In genomic region chr1:18515120-18515667, GRCh38 we compare ENCODE assay signal across 1 cellular context.
TF ChIP-seq lines count a peak whose summit lies in the region.

No MANE protein-coding gene starts in this region.

TF ChIP-seq in HepG2, 621 proteins besides CTCF, POLR2A, EP300 and RAD21 (continued from another document):
- TF ChIP-seq HNF1A (IDR thresholded peaks at IDR 0.05; ENCODE audit: low read depth) (peak; percentile 75), HNF1A (CRISPR knock-in tag; IDR thresholded peaks at IDR 0.05; ENCODE audit: borderline replicate concordance) (no peak), FOXP4 (CRISPR knock-in tag; IDR thresholded peaks at IDR 0.05) (peak; percentile 57), RARA (CRISPR knock-in tag; IDR thresholded peaks at IDR 0.05) (peak; percentile 70), NR2F6 (IDR thresholded peaks at IDR 0.05) (no peak), NR2F6 (CRISPR knock-in tag; IDR thresholded peaks at IDR 0.05) (no peak), HNF4A (CRISPR knock-in tag; IDR thresholded peaks at IDR 0.05) (peak; percentile 45; the same call in 1 of the 2 replicates), MED1 (CRISPR knock-in tag; IDR thresholded peaks at IDR 0.05) (0 out of 2 replicates have a peak, but pooled peaks have one; percentile 19), FOXP1 (IDR thresholded peaks at IDR 0.05) (no peak), FOXP1 (CRISPR knock-in tag; IDR thresholded peaks at IDR 0.05) (peak; percentile 54; the same call in 1 of the 2 replicates), KDM6A (CRISPR knock-in tag; IDR thresholded peaks at IDR 0.05; ENCODE audit: low read depth) (0 out of 2 replicates have a peak, but pooled peaks have one; percentile 37), ELF3 (CRISPR knock-in tag; IDR thresholded peaks at IDR 0.05) (peak; percentile 64), CCDC6 (CRISPR knock-in tag; IDR thresholded peaks at IDR 0.05) (no peak), PAXIP1 (CRISPR knock-in tag; conservative IDR thresholded peaks at IDR 0.05) (peak; percentile 83), TEAD3 (CRISPR knock-in tag; optimal IDR thresholded peaks at IDR 0.05; ENCODE audit: borderline replicate concordance) (peak; percentile 17), SOX5 (CRISPR knock-in tag; IDR thresholded peaks at IDR 0.05; ENCODE audit: borderline replicate concordance) (peak; percentile 23; the same call in 1 of the 2 replicates), PRDM15 (CRISPR knock-in tag; IDR thresholded peaks at IDR 0.05) (no peak)
